Comparison of ENCODE assay signal across 18 cellular contexts in genomic region chr2:237766334-237766733, GRCh38. TPM values are rescaled to one million over a fixed set of nuclear protein-coding genes. Genes with fewer than 3 reads are reported as not detected.
DNase-seq lines count a peak whose midpoint lies in the region; ATAC-seq and TF ChIP-seq lines count a peak whose summit lies in the region.
"Had no signal": no experiment of that assay in that cellular context is flagged by ENCODE, and none has a peak within 500 bp of the region (broad histone marks: within the 10 kb centered on the region; RNA-seq: fewer than 3 reads in every experiment).

No MANE protein-coding gene starts in this region.

- TF ChIP-seq CTCF in left ventricle myocardium inferior (IDR thresholded peaks at IDR 0.05; ENCODE audit: borderline replicate concordance) (no peak), spleen (IDR thresholded peaks at IDR 0.05 in 8 of 11, conservative IDR thresholded peaks at IDR 0.05 in 3 of 11) (no peak), esophagus squamous epithelium (IDR thresholded peaks at IDR 0.05) (no peak)

- 60 to 88% (median 74%) methylated on average over 2 of the region's 2 CpGs for WGBS in spleen, 5 donors
- WGBS in esophagus squamous epithelium, 2 donors: 45 to 49% methylated on average over 2 of the region's 2 CpGs

- H3K36me3 ChIP-seq in left ventricle myocardium inferior (peaks cover 63% of the 10 kb centered on the region), spleen (peaks cover 2 to 99% (median 61%) of the 10 kb centered on the region in 6 donors), esophagus squamous epithelium (peaks cover 0 to 96% (median 0%) of the 10 kb centered on the region in 3 donors)
- H3K36me3 ChIP-seq: colonic mucosa, WERI-Rb-1 had no signal

- peaks cover 10% of the 10 kb centered on the region for H3K4me1 Mint-ChIP-seq in activated T-helper 17 cell treated with anti-CD3 and anti-CD28 coated beads, Interleukin-2, amount 50 U/mL, for 72 hours

- intact Hi-C loops in left ventricle myocardium inferior (cut with micrococcal nuclease): no loop called here
- intact Hi-C loops in spleen (cut with DNase I; ENCODE audit: low total_unique reads): no loop called here
- intact Hi-C loops in esophagus squamous epithelium (cut with DNase I): no loop called here

- DNase-seq in EH (ENCODE audit: low read depth) (peak; percentile 84), left ventricle myocardium inferior (no peak), renal cortical epithelial cell (ENCODE audit: low read depth) (peak; percentile 78), spleen (no peak), NCI-H2171 treated with DMSO at 0.1 percent for 48 hours (lab: John Stamatoyannopoulos, UW) (no peak), esophagus squamous epithelium (lab: John Stamatoyannopoulos, UW) (no peak)
- DNase-seq: activated CD8-positive, alpha-beta memory T cell treated with anti-CD3 and anti-CD28 coated beads, Interleukin-2, amount 50 U/mL, for 48 hours; C1 segment of cervical spinal cord; colonic mucosa; Karpas-422; NCI-H1417 treated with DMSO at 0.1 percent for 48 hours; NCI-H446; WERI-Rb-1 had no signal

- no peak for TF ChIP-seq POLR2A in spleen (IDR thresholded peaks at IDR 0.05)
- TF ChIP-seq POLR2A in esophagus squamous epithelium (IDR thresholded peaks at IDR 0.05): no peak

- H3K27me3 ChIP-seq in left ventricle myocardium inferior (ENCODE audit: low read depth) (no peaks in the 10 kb centered on the region), spleen (replicated peaks in 1 of 7) (no peaks in the 10 kb centered on the region), esophagus squamous epithelium (no peaks in the 10 kb centered on the region)
- H3K27me3 ChIP-seq: colonic mucosa, suprapubic skin had no signal

- no peak overlapping the region for H3K4me3 Mint-ChIP-seq in activated T-helper 17 cell treated with anti-CD3 and anti-CD28 coated beads, Interleukin-2, amount 50 U/mL, for 72 hours
- H3K4me3 Mint-ChIP-seq: activated naive CD8-positive, alpha-beta T cell; memory B cell had no signal

- no peaks in the 10 kb centered on the region for H3K9me3 Mint-ChIP-seq in activated T-helper 17 cell treated with anti-CD3 and anti-CD28 coated beads, Interleukin-2, amount 50 U/mL, for 72 hours
- H3K9me3 Mint-ChIP-seq: memory B cell had no signal

- no peaks in the 10 kb centered on the region for H3K27me3 Mint-ChIP-seq in activated T-helper 17 cell treated with anti-CD3 and anti-CD28 coated beads, Interleukin-2, amount 50 U/mL, for 72 hours
- H3K27me3 Mint-ChIP-seq: activated naive CD8-positive, alpha-beta T cell; memory B cell had no signal

- peak overlapping the region; percentile 56 for H3K27ac ChIP-seq in left ventricle myocardium inferior (replicated peaks)
- no peak overlapping the region for H3K27ac ChIP-seq in spleen
- H3K27ac ChIP-seq in esophagus squamous epithelium: no peak overlapping the region
- H3K27ac ChIP-seq: colonic mucosa, suprapubic skin, WERI-Rb-1 had no signal

- peak overlapping the region; percentile 67 for H3K27ac Mint-ChIP-seq in activated T-helper 17 cell treated with anti-CD3 and anti-CD28 coated beads, Interleukin-2, amount 50 U/mL, for 72 hours
- H3K27ac Mint-ChIP-seq: activated naive CD8-positive, alpha-beta T cell; memory B cell had no signal

- no peaks in the 10 kb centered on the region for H3K9me3 ChIP-seq in left ventricle myocardium inferior (replicated peaks)
- H3K9me3 ChIP-seq in spleen: no peaks in the 10 kb centered on the region
- no peaks in the 10 kb centered on the region for H3K9me3 ChIP-seq in esophagus squamous epithelium
- H3K9me3 ChIP-seq: colonic mucosa, suprapubic skin had no signal

- H3K4me3 ChIP-seq in left ventricle myocardium inferior: no peak overlapping the region
- H3K4me3 ChIP-seq in spleen: no peak overlapping the region
- no peak overlapping the region for H3K4me3 ChIP-seq in esophagus squamous epithelium
- H3K4me3 ChIP-seq: colonic mucosa, suprapubic skin had no signal

- H3K36me3 Mint-ChIP-seq in activated T-helper 17 cell treated with anti-CD3 and anti-CD28 coated beads, Interleukin-2, amount 50 U/mL, for 72 hours (ENCODE audit: low read depth): peaks cover 98% of the 10 kb centered on the region

- H3K4me1 ChIP-seq in left ventricle myocardium inferior: peaks cover 26% of the 10 kb centered on the region
- no peaks in the 10 kb centered on the region for H3K4me1 ChIP-seq in spleen
- peaks cover 0 to 6% (median 0%) of the 10 kb centered on the region in 3 donors for H3K4me1 ChIP-seq in esophagus squamous epithelium
- H3K4me1 ChIP-seq: colonic mucosa had no signal

- no peak for ATAC-seq in activated T-helper 17 cell treated with anti-CD3 and anti-CD28 coated beads, Interleukin-2, amount 50 U/mL, for 72 hours (replicated peaks)
- no peak for ATAC-seq in HG02571 (IDR thresholded peaks at IDR 0.05; ENCODE audit: unreplicated experiment)

RNA-seq across cellular contexts. Expression of gene RBM44, which starts 32.2 kb away (rescaled TPM):
- 1 to 10 TPM; 2.1 to 3.9 TPM for total RNA-seq in activated T-helper 17 cell treated with anti-CD3 and anti-CD28 coated beads, Interleukin-2, amount 50 U/mL, for 72 hours
- total RNA-seq in left ventricle myocardium inferior (0.27 TPM), renal cortical epithelial cell (0.30 and 0.35 TPM in 2 replicates), spleen (1 to 10 TPM in 6 of 7 donors, under 1 TPM in 1; 0.91 to 3.1 (median 1.5) TPM), esophagus squamous epithelium (1 to 10 TPM in 1 of 4 donors, under 1 TPM in 3; 0.08 to 1.5 (median 0.20) TPM)
- under 1 TPM; 0.29 to 0.57 (median 0.30) TPM for polyA plus RNA-seq in spleen

Comparison
In these comparisons a context has a peak if more than half of its experiments do, and no peak if none do; other contexts are left out.
1. DNase-seq: peak in EH (single experiment) and renal cortical epithelial cell (single experiment); none in left ventricle myocardium inferior (single experiment), spleen (single experiment), NCI-H2171 treated with DMSO at 0.1 percent for 48 hours (single experiment) and esophagus squamous epithelium (single experiment).